Comparison of ENCODE assay signal across 8 cellular contexts in the genomic region with DNA sequence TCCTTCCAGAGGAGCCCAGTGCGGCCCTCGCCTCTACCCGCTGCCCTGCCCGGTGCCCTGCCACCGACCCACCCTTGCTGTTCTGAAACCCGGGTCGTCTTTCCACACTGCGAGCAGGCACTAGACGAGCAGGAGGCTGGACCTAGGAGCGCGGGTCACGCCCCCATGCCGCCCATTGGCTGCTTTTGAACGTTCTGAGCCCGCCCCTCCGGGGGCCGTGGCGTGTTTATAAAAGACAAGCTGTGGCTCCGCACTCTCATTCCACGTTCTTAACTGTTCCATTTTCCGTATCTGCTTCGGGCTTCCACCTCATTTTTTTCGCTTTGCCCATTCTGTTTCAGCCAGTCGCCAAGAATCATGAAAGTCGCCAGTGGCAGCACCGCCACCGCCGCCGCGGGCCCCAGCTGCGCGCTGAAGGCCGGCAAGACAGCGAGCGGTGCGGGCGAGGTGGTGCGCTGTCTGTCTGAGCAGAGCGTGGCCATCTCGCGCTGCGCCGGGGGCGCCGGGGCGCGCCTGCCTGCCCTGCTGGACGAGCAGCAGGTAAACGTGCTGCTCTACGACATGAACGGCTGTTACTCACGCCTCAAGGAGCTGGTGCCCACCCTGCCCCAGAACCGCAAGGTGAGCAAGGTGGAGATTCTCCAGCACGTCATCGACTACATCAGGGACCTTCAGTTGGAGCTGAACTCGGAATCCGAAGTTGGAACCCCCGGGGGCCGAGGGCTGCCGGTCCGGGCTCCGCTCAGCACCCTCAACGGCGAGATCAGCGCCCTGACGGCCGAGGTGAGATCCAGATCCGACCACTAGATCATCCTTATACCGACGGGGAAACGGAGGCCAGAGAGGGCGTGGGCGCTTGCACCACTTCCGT. TPM values are rescaled to one million over a fixed set of nuclear protein-coding genes. Genes with fewer than 3 reads are reported as not detected.
DNase-seq lines count a peak whose midpoint lies in the region; ATAC-seq and TF ChIP-seq lines count a peak whose summit lies in the region.

A gene with protein sequence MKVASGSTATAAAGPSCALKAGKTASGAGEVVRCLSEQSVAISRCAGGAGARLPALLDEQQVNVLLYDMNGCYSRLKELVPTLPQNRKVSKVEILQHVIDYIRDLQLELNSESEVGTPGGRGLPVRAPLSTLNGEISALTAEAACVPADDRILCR (plus strand): TSS at position 259 of the 871 bp plus-strand sequence. CDS start 99 bp downstream, at position 358.

- H3K27ac ChIP-seq in SU-DHL-6 (ENCODE audit: low read depth, low read length) (peak within 1 kb of the TSS; percentile 63), testis (peak within 1 kb of the TSS in 1 of 2 donors; percentile 67)

- no peaks in the 10 kb centered on the region for H3K79me2 ChIP-seq in SU-DHL-6 (ENCODE audit: insufficient read depth, low read length)

- peak within 1 kb of the TSS; percentile 64 for H3K9ac ChIP-seq in SU-DHL-6 (ENCODE audit: low read length)

- 1% methylated on average over 53 to 74 of the region's 74 CpGs for WGBS in testis, 2 donors

- no peaks in the 10 kb centered on the region for H3K36me3 ChIP-seq in SU-DHL-6 (ENCODE audit: low read length)
- H3K36me3 ChIP-seq in testis (ENCODE audit: low read depth, missing control alignments): no peaks in the 10 kb centered on the region

- no peaks in the 10 kb centered on the region for H3K9me2 ChIP-seq in SU-DHL-6 (replicated peaks; ENCODE audit: insufficient read depth, low read length)

- H3K27me3 ChIP-seq in SU-DHL-6 (ENCODE audit: low read length) (no peaks in the 10 kb centered on the region; the same call in 1 of the 2 replicates), testis (no peaks in the 10 kb centered on the region)

- intact Hi-C loops in testis (cut with DNase I; ENCODE audit: low total_unique reads): no loop called here

- TF ChIP-seq CTCF in GM12865 (IDR thresholded peaks at IDR 0.05; ENCODE audit: insufficient read depth, low read depth, low read length, missing control alignments) (no peak), SU-DHL-6 (IDR thresholded peaks at IDR 0.05; ENCODE audit: insufficient read depth, low read length, poor library complexity, severe bottlenecking) (no peak), glutamatergic neuron (IDR thresholded peaks at IDR 0.05; ENCODE audit: partially characterized antibody, unreplicated experiment) (no peak), osteocyte (IDR thresholded peaks at IDR 0.05) (no peak), testis (IDR thresholded peaks at IDR 0.05) (no peak)

- no peaks in the 10 kb centered on the region for H3K9me3 ChIP-seq in SU-DHL-6 (ENCODE audit: insufficient read depth, low read length)
- no peaks in the 10 kb centered on the region for H3K9me3 ChIP-seq in testis

- H2AFZ ChIP-seq in SU-DHL-6 (ENCODE audit: low read depth, low read length, severe bottlenecking): peak within 1 kb of the TSS; percentile 46

- H3K4me1 ChIP-seq in testis: peaks cover 16% of the 10 kb centered on the region

- no peaks in the 10 kb centered on the region for H4K20me1 ChIP-seq in SU-DHL-6 (ENCODE audit: low read depth, low read length)

- H3K36me3 Mint-ChIP-seq in glutamatergic neuron (ENCODE audit: unreplicated experiment) (no peaks in the 10 kb centered on the region), osteocyte (ENCODE audit: unreplicated experiment) (no peaks in the 10 kb centered on the region)

- H3K4me3 Mint-ChIP-seq in glutamatergic neuron (ENCODE audit: unreplicated experiment) (peak within 1 kb of the TSS; percentile 94), osteocyte (ENCODE audit: unreplicated experiment) (peak within 1 kb of the TSS; percentile 94)

- no peak for TF ChIP-seq POLR2A in testis (IDR thresholded peaks at IDR 0.05)

- peaks cover 39% of the 10 kb centered on the region for H3K9me3 Mint-ChIP-seq in glutamatergic neuron (ENCODE audit: unreplicated experiment)
- no peaks in the 10 kb centered on the region for H3K9me3 Mint-ChIP-seq in osteocyte (ENCODE audit: unreplicated experiment)

- H3K27me3 Mint-ChIP-seq in glutamatergic neuron (ENCODE audit: unreplicated experiment) (peaks cover 33% of the 10 kb centered on the region), osteocyte (ENCODE audit: unreplicated experiment) (no peaks in the 10 kb centered on the region)

- H3K27ac Mint-ChIP-seq in glutamatergic neuron (ENCODE audit: unreplicated experiment) (peak within 1 kb of the TSS; percentile 92), osteocyte (ENCODE audit: unreplicated experiment) (peak within 1 kb of the TSS; percentile 82)

- peak within 1 kb of the TSS; percentile 93 for H3K4me2 ChIP-seq in SU-DHL-6 (ENCODE audit: low read depth, low read length, poor library complexity, severe bottlenecking)

- H3K4me1 Mint-ChIP-seq in glutamatergic neuron (ENCODE audit: low read depth, unreplicated experiment) (peaks cover 40% of the 10 kb centered on the region), osteocyte (ENCODE audit: unreplicated experiment) (peaks cover 50% of the 10 kb centered on the region)

- H3K4me3 ChIP-seq in GM12865 (ENCODE audit: low read depth, low read length) (peak within 1 kb of the TSS; percentile 69), SU-DHL-6 (ENCODE audit: insufficient read depth, low read length, poor library complexity, severe bottlenecking) (peak within 1 kb of the TSS; percentile 67), testis (peak within 1 kb of the TSS; percentile 58 to 60)

- DNase-seq in GM12865 (ENCODE audit: low read depth) (peak; percentile 90), NCI-H1417 treated with DMSO at 0.1 percent for 48 hours (lab: John Stamatoyannopoulos, UW) (peak; percentile 96), glutamatergic neuron (peak; percentile 99), osteocyte (ENCODE audit: extremely low spot score, unreplicated experiment) (peak; percentile 93), testis (peak; percentile 97)
- peak; percentile 74 for DNase-seq in activated naive CD8-positive, alpha-beta T cell treated with anti-CD3 and anti-CD28 coated beads, Interleukin-2, amount 50 U/mL, for 16 hours (ENCODE audit: low read depth, low spot score)

- ATAC-seq in HG02798 (IDR thresholded peaks at IDR 0.05; ENCODE audit: poor library complexity, unreplicated experiment): peak; percentile 92

- peaks cover 13% of the 10 kb centered on the region for H3F3A ChIP-seq in SU-DHL-6 (ENCODE audit: insufficient read depth)

RNA-seq across cellular contexts. Expression of the gene that starts here (rescaled TPM):
- total RNA-seq in glutamatergic neuron (ENCODE audit: unreplicated experiment) (92.0 TPM), osteocyte (8.2 TPM in 2 replicates), testis (100 to 1,000 TPM; 124 to 128 TPM)
- polyA plus RNA-seq in testis (ENCODE audit: insufficient read depth, low read depth, low replicate concordance): 18.7 TPM

Comparison
In these comparisons a context has a peak if more than half of its experiments do, and no peak if none do; other contexts are left out.
1. RNA of the gene that starts here (total RNA-seq): 124 to 128 TPM in testis and 92.0 TPM in glutamatergic neuron (single experiment); 8.2 TPM in osteocyte; every median in the first group is over 10 times any median in the second.
2. Peak in every context shown above with its lines, with median percentiles within 50 percentile points of each other: DNase-seq and H3K4me3 ChIP-seq.